Comparison of ENCODE assay signal across 2 cellular contexts in genomic region chr3:151817473-151817872, GRCh38.
A peak's percentile ranks its signal among the peaks of the same experiment; 100 is the strongest.
TF ChIP-seq lines count a peak whose summit lies in the region.

No MANE protein-coding gene starts in this region.

TF ChIP-seq in K562, 482 proteins besides CTCF, POLR2A, EP300 and RAD21:
- TF ChIP-seq SIN3B (IDR thresholded peaks at IDR 0.05; ENCODE audit: low read depth), result no peak
- TF ChIP-seq CHD2 (IDR thresholded peaks at IDR 0.05; ENCODE audit: low read depth, low read length), result no peak
- no peak for TF ChIP-seq IRF2 (CRISPR knock-in tag; IDR thresholded peaks at IDR 0.05)
- no peak for TF ChIP-seq BCOR (IDR thresholded peaks at IDR 0.05)
- TF ChIP-seq RBM17 (IDR thresholded peaks at IDR 0.05; ENCODE audit: borderline replicate concordance, low read depth, low read length), result no peak
- TF ChIP-seq ZNF740 (CRISPR knock-in tag; IDR thresholded peaks at IDR 0.05), result no peak
- no peak for TF ChIP-seq ZNF740 (tag; IDR thresholded peaks at IDR 0.05)
- no peak for TF ChIP-seq ZNF217 (CRISPR knock-in tag; IDR thresholded peaks at IDR 0.05)

TF ChIP-seq in liver, 16 proteins besides CTCF, POLR2A, EP300 and RAD21:
- no peak for TF ChIP-seq TAF1 (conservative IDR thresholded peaks at IDR 0.05)
- TF ChIP-seq HNF4G (IDR thresholded peaks at IDR 0.05), result no peak
- no peak for TF ChIP-seq NR2F2 (IDR thresholded peaks at IDR 0.05)
- TF ChIP-seq GABPA (IDR thresholded peaks at IDR 0.05 in 1 of 2, conservative IDR thresholded peaks at IDR 0.05 in 1 of 2), result no peak
- no peak for TF ChIP-seq FOXA2 (IDR thresholded peaks at IDR 0.05)
- no peak for TF ChIP-seq EGR1 (IDR thresholded peaks at IDR 0.05; ENCODE audit: low read depth in 2 of 2)
- TF ChIP-seq ZBTB33 (IDR thresholded peaks at IDR 0.05), result no peak
- peak in 1 of 2 donors; percentile 48 for TF ChIP-seq HNF4A (conservative IDR thresholded peaks at IDR 0.05)
- no peak for TF ChIP-seq JUND (IDR thresholded peaks at IDR 0.05)
- TF ChIP-seq YY1 (IDR thresholded peaks at IDR 0.05), result no peak
- TF ChIP-seq REST (IDR thresholded peaks at IDR 0.05), result no peak
- no peak for TF ChIP-seq RXRA (IDR thresholded peaks at IDR 0.05)
- TF ChIP-seq ATF3 (IDR thresholded peaks at IDR 0.05), result no peak
- TF ChIP-seq SP1 (IDR thresholded peaks at IDR 0.05), result no peak
- no peak for TF ChIP-seq FOXA1 (IDR thresholded peaks at IDR 0.05)
- peak; percentile 35 for TF ChIP-seq MAX (IDR thresholded peaks at IDR 0.05)
